24 cellular contexts compared by ENCODE assay signal in the genomic region with DNA sequence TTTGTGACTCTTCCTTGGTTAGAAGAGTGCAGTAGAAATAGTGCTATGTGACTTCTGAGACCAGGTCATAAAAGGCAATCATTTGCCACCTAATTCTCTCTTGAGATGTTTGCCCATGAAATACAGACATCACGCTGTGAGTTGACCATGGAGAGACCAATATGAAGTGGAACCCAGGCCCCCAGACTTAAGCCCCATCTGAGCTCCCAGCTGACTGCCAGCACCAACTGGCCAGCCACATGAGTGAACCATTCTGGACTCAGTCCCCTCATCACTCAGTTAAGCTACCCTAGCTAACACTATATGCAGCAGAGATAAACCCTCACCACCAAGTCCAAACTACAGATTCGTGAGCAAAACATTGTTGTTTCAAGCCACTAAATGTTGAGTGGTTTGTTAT.
"Had no signal": no experiment of that assay in that cellular context is flagged by ENCODE, and none has a peak within 500 bp of the region (broad histone marks: within the 10 kb centered on the region; RNA-seq: fewer than 3 reads in every experiment).

No MANE protein-coding gene starts in this region.

- H3K4me1 ChIP-seq: neural progenitor cell, parathyroid adenoma, psoas muscle, right lobe of liver, sigmoid colon, stomach, thyroid gland, tibial nerve, upper lobe of left lung, vagina had no signal

- H3K27ac ChIP-seq: neural progenitor cell, ovary, parathyroid adenoma, psoas muscle, right lobe of liver, sigmoid colon, stomach, thoracic aorta, thyroid gland, tibial nerve, upper lobe of left lung, vagina had no signal

- H3K79me2 ChIP-seq: parathyroid adenoma had no signal

- H3K9me3 ChIP-seq: ovary, psoas muscle, right lobe of liver, sigmoid colon, stomach, thoracic aorta, thyroid gland, upper lobe of left lung, vagina had no signal

- H3K9ac ChIP-seq: neural progenitor cell, parathyroid adenoma had no signal

- FAIRE-seq: small intestine, urothelium cell line had no signal

- H3K4me2 ChIP-seq: neural progenitor cell had no signal

- H3K27me3 ChIP-seq: neural progenitor cell, ovary, right lobe of liver, sigmoid colon, stomach, thyroid gland, tibial nerve, upper lobe of left lung, vagina had no signal

- DNase-seq: occipital lobe; ovary; posterior cingulate gyrus; psoas muscle; right cardiac atrium; right lobe of liver; sigmoid colon; small intestine; stimulated activated CD4-positive, alpha-beta T cell treated with anti-CD3 and anti-CD28 coated beads, Interleukin-15, amount 100 ng/mL, for 24 hours; stimulated activated CD4-positive, alpha-beta T cell treated with anti-CD3 and anti-CD28 coated beads, Interleukin-2, amount 100 ng/mL, for 24 hours; stimulated activated CD4-positive, alpha-beta T cell treated with anti-CD3 and anti-CD28 coated beads, Interleukin-2, amount 100 ng/mL, for 48 hours; stimulated activated CD4-positive, alpha-beta T cell treated with anti-CD3 and anti-CD28 coated beads, Interleukin-4, amount 100 ng/mL, for 24 hours; stimulated activated naive B cell treated with anti-CD40 and anti-IgM and Interleukin-4, amounts not matched to agents 10 μg/mL and 1 μg/mL and 100 μg/mL, for 72 hours; stimulated activated naive CD4-positive, alpha-beta T cell treated with Interleukin-2 at 50 U/mL for 16 hours; stomach; thyroid gland; trophoblast cell; upper lobe of left lung had no signal

- H3K36me3 ChIP-seq: neural progenitor cell, ovary, right lobe of liver, sigmoid colon, stomach, thoracic aorta, thyroid gland, tibial nerve, upper lobe of left lung, vagina had no signal

- H2AFZ ChIP-seq: neural progenitor cell, parathyroid adenoma had no signal

- H3K4me3 ChIP-seq: neural progenitor cell, ovary, psoas muscle, right lobe of liver, sigmoid colon, stomach, thoracic aorta, thyroid gland, tibial nerve, upper lobe of left lung, vagina had no signal
